ENCODE assay signal across 1 cellular context in genomic region chr7:149125864-149126661, GRCh38.
TF ChIP-seq lines count a peak whose summit lies in the region.

ZNF425 (minus strand) TSS chr7:149126324; CDS start chr7:149126213, 111 bp downstream.

TF ChIP-seq in HepG2, 621 proteins besides CTCF, POLR2A, EP300 and RAD21 (continued from another document and continues in another):
- TF ChIP-seq ZBTB39 (CRISPR knock-in tag; IDR thresholded peaks at IDR 0.05) (peak; percentile 62; the same call in 1 of the 2 replicates), SIX4 (CRISPR knock-in tag; IDR thresholded peaks at IDR 0.05) (no peak; the same call in 1 of the 2 replicates), FLYWCH1 (CRISPR knock-in tag; IDR thresholded peaks at IDR 0.05) (0 out of 2 replicates have a peak, but pooled peaks have one; percentile 48), MED8 (CRISPR knock-in tag; IDR thresholded peaks at IDR 0.05; ENCODE audit: insufficient replicate concordance) (peak; percentile 86), ARID3A (IDR thresholded peaks at IDR 0.05; ENCODE audit: low read depth, low read length) (no peak), ZNF598 (CRISPR knock-in tag; IDR thresholded peaks at IDR 0.05; ENCODE audit: borderline replicate concordance) (no peak), HOXA3 (CRISPR knock-in tag; IDR thresholded peaks at IDR 0.05) (peak; percentile 86), CCAR2 (optimal IDR thresholded peaks at IDR 0.05; ENCODE audit: low read depth, low read length) (no peak), PAF1 (CRISPR knock-in tag; IDR thresholded peaks at IDR 0.05) (no peak), RFX3 (CRISPR knock-in tag; IDR thresholded peaks at IDR 0.05) (no peak; the same call in 1 of the 2 replicates), ZNF563 (CRISPR knock-in tag; IDR thresholded peaks at IDR 0.05) (peak; percentile 78; the same call in 1 of the 2 replicates), ATF1 (CRISPR knock-in tag; IDR thresholded peaks at IDR 0.05) (no peak), REXO4 (CRISPR knock-in tag; IDR thresholded peaks at IDR 0.05; ENCODE audit: borderline replicate concordance) (no peak; the same call in 1 of the 2 replicates), KAT7 (CRISPR knock-in tag; IDR thresholded peaks at IDR 0.05; ENCODE audit: borderline replicate concordance) (peak; percentile 88; the same call in 1 of the 2 replicates), TRAFD1 (CRISPR knock-in tag; IDR thresholded peaks at IDR 0.05; ENCODE audit: borderline replicate concordance) (no peak), ZBTB34 (CRISPR knock-in tag; IDR thresholded peaks at IDR 0.05) (peak; percentile 16; the same call in 1 of the 2 replicates), FOXA1 (IDR thresholded peaks at IDR 0.05) (no peak), FOXA1 (CRISPR knock-in tag; IDR thresholded peaks at IDR 0.05) (no peak), NR2F2 (IDR thresholded peaks at IDR 0.05; ENCODE audit: borderline replicate concordance, low read depth) (no peak), SMC3 (IDR thresholded peaks at IDR 0.05; ENCODE audit: low read length) (no peak; the same call in 1 of the 2 replicates), ZUFSP (CRISPR knock-in tag; IDR thresholded peaks at IDR 0.05; ENCODE audit: borderline replicate concordance) (no peak), ZNF562 (CRISPR knock-in tag; IDR thresholded peaks at IDR 0.05; ENCODE audit: borderline replicate concordance) (no peak), GMEB2 (CRISPR knock-in tag; IDR thresholded peaks at IDR 0.05; ENCODE audit: low read depth) (0 out of 2 replicates have a peak, but pooled peaks have one; percentile 29), RFXAP (CRISPR knock-in tag; IDR thresholded peaks at IDR 0.05; ENCODE audit: borderline replicate concordance) (peak; percentile 86), PATZ1 (CRISPR knock-in tag; IDR thresholded peaks at IDR 0.05) (peak; percentile 93), ZFX (CRISPR knock-in tag; IDR thresholded peaks at IDR 0.05; ENCODE audit: low read depth) (peak; percentile 98), ZMYM2 (CRISPR knock-in tag; IDR thresholded peaks at IDR 0.05) (peak; percentile 87), ISX (CRISPR knock-in tag; conservative IDR thresholded peaks at IDR 0.05) (0 out of 2 replicates have a peak, but pooled peaks have one; percentile 57), FOXA3 (CRISPR knock-in tag; IDR thresholded peaks at IDR 0.05) (peak; percentile 60; the same call in 1 of the 2 replicates), XBP1 (CRISPR knock-in tag; IDR thresholded peaks at IDR 0.05) (peak; percentile 51; the same call in 1 of the 2 replicates), ZNF383 (CRISPR knock-in tag; IDR thresholded peaks at IDR 0.05; ENCODE audit: borderline replicate concordance) (no peak; the same call in 1 of the 2 replicates), CCDC6 (CRISPR knock-in tag; IDR thresholded peaks at IDR 0.05) (peak; percentile 97), POLR2AphosphoS2 (IDR thresholded peaks at IDR 0.05; ENCODE audit: low read depth, low read length) (peak; percentile 65; the same call in 1 of the 2 replicates), KDM2A (CRISPR knock-in tag; IDR thresholded peaks at IDR 0.05; ENCODE audit: borderline replicate concordance, low read depth) (peak; percentile 95), ZNF83 (CRISPR knock-in tag; IDR thresholded peaks at IDR 0.05; ENCODE audit: borderline replicate concordance) (no peak), NFKBIZ (CRISPR knock-in tag; IDR thresholded peaks at IDR 0.05) (0 out of 2 replicates have a peak, but pooled peaks have one; percentile 32), MXD1 (CRISPR knock-in tag; IDR thresholded peaks at IDR 0.05) (peak; percentile 86), SNAPC5 (CRISPR knock-in tag; IDR thresholded peaks at IDR 0.05; ENCODE audit: borderline replicate concordance) (no peak), ZBTB14 (CRISPR knock-in tag; IDR thresholded peaks at IDR 0.05) (peak; percentile 38), CEBPZ (IDR thresholded peaks at IDR 0.05; ENCODE audit: low read length) (no peak), ZFAT (CRISPR knock-in tag; conservative IDR thresholded peaks at IDR 0.05) (peak; percentile 24), NBN (conservative IDR thresholded peaks at IDR 0.05) (no peak), ZFP62 (CRISPR knock-in tag; IDR thresholded peaks at IDR 0.05) (peak; percentile 73), ZNF816 (CRISPR knock-in tag; IDR thresholded peaks at IDR 0.05; ENCODE audit: borderline replicate concordance) (0 out of 2 replicates have a peak, but pooled peaks have one; percentile 92), ZNF879 (CRISPR knock-in tag; IDR thresholded peaks at IDR 0.05) (peak; percentile 96), HNRNPL (IDR thresholded peaks at IDR 0.05; ENCODE audit: low read depth, low read length) (peak; percentile 69; the same call in 1 of the 2 replicates), ZNF20 (CRISPR knock-in tag; IDR thresholded peaks at IDR 0.05) (no peak; the same call in 1 of the 2 replicates), KAT2B (IDR thresholded peaks at IDR 0.05; ENCODE audit: borderline replicate concordance, low read depth, low read length) (no peak)
